8 cellular contexts compared by ENCODE assay signal in genomic region chr9:73023025-73023541, GRCh38.
DNase-seq lines count a peak whose midpoint lies in the region; TF ChIP-seq lines count a peak whose summit lies in the region.

No MANE protein-coding gene starts in this region.

- peaks cover 0 to 3% (median 2%) of the 10 kb centered on the region in 7 donors for H3K9me3 Mint-ChIP-seq in CD14-positive monocyte
- no peaks in the 10 kb centered on the region for H3K9me3 Mint-ChIP-seq in T-helper 1 cell treated with Interleukin-12 subunit alpha and Interleukin-12 subunit beta and Interleukin-4 antibody, amounts not matched to agents 30 μg/mL and 1 μg/mL, for 36 hours

- no peaks in the 10 kb centered on the region for H4K20me1 ChIP-seq in mammary epithelial cell (ENCODE audit: insufficient read depth, low read length)

- in situ Hi-C loops in mammary epithelial cell (cut with MboI; ENCODE audit: low sequenced_read_pairs in 2 of 2) = loop anchor here in 1 of 2 donors (5.0 kb wide), 1 partner anchor 156 kb away; no protein-coding TSS in a partner anchor

- H2AFZ ChIP-seq in mammary epithelial cell (ENCODE audit: low read depth, low read length) = peak overlapping the region; percentile 3

- no peaks in the 10 kb centered on the region for H3K27me3 Mint-ChIP-seq in CD14-positive monocyte (ENCODE audit: low read depth in 3 of 3)
- H3K27me3 Mint-ChIP-seq in T-helper 1 cell treated with Interleukin-12 subunit alpha and Interleukin-12 subunit beta and Interleukin-4 antibody, amounts not matched to agents 30 μg/mL and 1 μg/mL, for 36 hours (ENCODE audit: low read depth) = peaks cover 11% of the 10 kb centered on the region

- peaks cover 6% of the 10 kb centered on the region for H3K4me1 Mint-ChIP-seq in CD14-positive monocyte
- H3K4me1 Mint-ChIP-seq in T-helper 1 cell treated with Interleukin-12 subunit alpha and Interleukin-12 subunit beta and Interleukin-4 antibody, amounts not matched to agents 30 μg/mL and 1 μg/mL, for 36 hours (ENCODE audit: low read depth) = peaks cover 8% of the 10 kb centered on the region

- H3K27me3 ChIP-seq in mammary epithelial cell (ENCODE audit: insufficient read depth, low read length) (no peaks in the 10 kb centered on the region), kidney epithelial cell (ENCODE audit: control insufficient read depth, insufficient read depth, low read length) (no peaks in the 10 kb centered on the region)

- H3K4me3 ChIP-seq in mammary epithelial cell (replicated peaks in 1 of 3; ENCODE audit: insufficient read depth in 1 of 3, low read depth in 2 of 3, low read length in 3 of 3) = no peak overlapping the region
- no peak overlapping the region for H3K4me3 ChIP-seq in kidney epithelial cell (ENCODE audit: low read depth, low read length)

- no peak overlapping the region for H3K27ac ChIP-seq in mammary epithelial cell (ENCODE audit: insufficient read depth, low read depth, low read length)

- 1% methylated on average over 7 of the region's 7 CpGs for WGBS in mammary epithelial cell (ENCODE audit: low coverage, missing lambda C conversion rate)

- no peaks in the 10 kb centered on the region for H3K36me3 ChIP-seq in mammary epithelial cell (ENCODE audit: insufficient read depth, low read length)
- no peaks in the 10 kb centered on the region for H3K36me3 ChIP-seq in kidney epithelial cell (ENCODE audit: control insufficient read depth, insufficient read depth, low read length)

- intact Hi-C loops in CD14-positive monocyte (cut with micrococcal nuclease) (loop anchor here in 1 of 2 donors (5.0 to 10.0 kb wide), 2 partner anchors 168 to 741 kb away; no protein-coding TSS in a partner anchor), mammary epithelial cell (cut with micrococcal nuclease) (loop anchor here (1.0 to 2.0 kb wide), 3 partner anchors 62 to 742 kb away; no protein-coding TSS in a partner anchor)

- H3K4me2 ChIP-seq in mammary epithelial cell (ENCODE audit: insufficient read depth, low read depth, low read length) = no peak overlapping the region

- H3K9ac ChIP-seq in mammary epithelial cell (ENCODE audit: insufficient read depth, low read length) = no peak overlapping the region

- BruUV-seq in mammary epithelial cell (replicated peaks; lab: Mats Ljungman, UMichigan) = no TSS peak

- no peak overlapping the region for H3K4me3 Mint-ChIP-seq in CD14-positive monocyte
- no peak overlapping the region for H3K4me3 Mint-ChIP-seq in T-helper 1 cell treated with Interleukin-12 subunit alpha and Interleukin-12 subunit beta and Interleukin-4 antibody, amounts not matched to agents 30 μg/mL and 1 μg/mL, for 36 hours

- no peaks in the 10 kb centered on the region for H3K79me2 ChIP-seq in mammary epithelial cell (ENCODE audit: insufficient read depth, low read length)

- CTCF ChIA-PET in mammary epithelial cell (lab: Charles Lee; ENCODE audit: low non-redundant PET) = interaction anchor here (0.6 to 1.1 kb wide), 3 partner anchors 46 to 177 kb away, joined by 3 to 5 read pairs (median 4); no protein-coding TSS in a partner anchor

- H3K4me1 ChIP-seq in mammary epithelial cell (ENCODE audit: insufficient read depth, low read length) = no peaks in the 10 kb centered on the region

- dilution Hi-C loops in mammary epithelial cell (cut with HindIII; ENCODE audit: low sequenced_read_pairs) = no loop called here

- H3K27ac Mint-ChIP-seq in CD14-positive monocyte = no peak overlapping the region
- H3K27ac Mint-ChIP-seq in T-helper 1 cell treated with Interleukin-12 subunit alpha and Interleukin-12 subunit beta and Interleukin-4 antibody, amounts not matched to agents 30 μg/mL and 1 μg/mL, for 36 hours = peak overlapping the region; percentile 33

- DNase-seq in CD14-positive monocyte (ENCODE audit: low spot score) (no peak), GM20000 (ENCODE audit: low spot score) (peak; percentile 23), LoVo (ENCODE audit: low spot score) (peak; percentile 77), mammary epithelial cell (peak; percentile 48), kidney epithelial cell (ENCODE audit: low read depth) (peak; percentile 29), mesenteric fat pad (ENCODE audit: low spot score) (no peak)
- DNase-seq in stimulated activated CD4-positive, alpha-beta T cell treated with anti-CD3 and anti-CD28 coated beads, Interleukin-2, amount 100 ng/mL, for 4 hours (ENCODE audit: low read depth) = peak; percentile 9

- H3K36me3 Mint-ChIP-seq in CD14-positive monocyte = no peaks in the 10 kb centered on the region
- no peaks in the 10 kb centered on the region for H3K36me3 Mint-ChIP-seq in T-helper 1 cell treated with Interleukin-12 subunit alpha and Interleukin-12 subunit beta and Interleukin-4 antibody, amounts not matched to agents 30 μg/mL and 1 μg/mL, for 36 hours (ENCODE audit: low read depth)

- TF ChIP-seq CTCF in CD14-positive monocyte (IDR thresholded peaks at IDR 0.05) (peak; percentile 94), GM20000 (IDR thresholded peaks at IDR 0.05; ENCODE audit: extremely low read depth, missing control alignments) (peak; percentile 62), mammary epithelial cell (conservative IDR thresholded peaks at IDR 0.05 in 1 of 2, IDR thresholded peaks at IDR 0.05 in 1 of 2; ENCODE audit: extremely low read depth in 1 of 2, insufficient read depth in 1 of 2, low read depth in 1 of 2, low read length in 2 of 2) (peak; percentile 87), kidney epithelial cell (IDR thresholded peaks at IDR 0.05; ENCODE audit: insufficient read depth, low read length, poor library complexity, severe bottlenecking) (peak; percentile 89)

- H3K9me3 ChIP-seq in mammary epithelial cell (replicated peaks; ENCODE audit: insufficient read depth, low read length) = no peaks in the 10 kb centered on the region

Comparison
In these comparisons a context has a peak if more than half of its experiments do, and no peak if none do; other contexts are left out.
1. DNase-seq: peak in GM20000 (single experiment), LoVo (single experiment), mammary epithelial cell (single experiment), kidney epithelial cell (single experiment) and stimulated activated CD4-positive, alpha-beta T cell treated with anti-CD3 and anti-CD28 coated beads, Interleukin-2, amount 100 ng/mL, for 4 hours (single experiment); none in CD14-positive monocyte (single experiment) and mesenteric fat pad (single experiment).
2. Peak in every context shown above with its lines, with median percentiles within 50 percentile points of each other: CTCF ChIP-seq.